Comparison of ENCODE assay signal across 8 cellular contexts in genomic region chr2:189441709-189442074, GRCh38. TPM values are rescaled to one million over a fixed set of nuclear protein-coding genes. Genes with fewer than 3 reads are reported as not detected.
DNase-seq lines count a peak whose midpoint lies in the region; ATAC-seq, FAIRE-seq and TF ChIP-seq lines count a peak whose summit lies in the region.

No MANE protein-coding gene starts in this region.

- no peak overlapping the region; the same call in none of the 2 replicates for H3K4me3 Mint-ChIP-seq in HFFc6

- ATAC-seq in A549 = peak; percentile 49 to 54; a peak in 5 of 6 replicates
- ATAC-seq in HG03571 (IDR thresholded peaks at IDR 0.05; ENCODE audit: unreplicated experiment) = no peak
- no peak for ATAC-seq in GM18868 (IDR thresholded peaks at IDR 0.05; ENCODE audit: unreplicated experiment)

- H3K27me3 ChIP-seq in keratinocyte (ENCODE audit: control insufficient read depth, extremely low read depth, insufficient read depth, low read length) = no peaks in the 10 kb centered on the region

- dilution Hi-C loops in keratinocyte (cut with MboI; ENCODE audit: extremely low pct_ligation_motif_present, low sequenced_read_pairs) = no loop called here

- H3K36me3 Mint-ChIP-seq in HFFc6 (ENCODE audit: low read depth) = no peaks in the 10 kb centered on the region; the same call in 1 of the 2 replicates

- H3K4me1 ChIP-seq in A549 = peaks cover 26% of the 10 kb centered on the region
- H3K4me1 ChIP-seq in keratinocyte (ENCODE audit: control insufficient read depth, extremely low read depth, insufficient read depth, low read length) = peaks cover 22% of the 10 kb centered on the region

- H3K4me2 ChIP-seq in A549 (peak overlapping the region; percentile 87), keratinocyte (ENCODE audit: control insufficient read depth, extremely low read depth, insufficient read depth, low read depth, low read length) (peak overlapping the region; percentile 76)

- H4K20me1 ChIP-seq in keratinocyte (ENCODE audit: control insufficient read depth, extremely low read depth, insufficient read depth, low read length) = no peaks in the 10 kb centered on the region

- H3K9me3 Mint-ChIP-seq in HFFc6 = no peaks in the 10 kb centered on the region

- H3K27me3 Mint-ChIP-seq in HFFc6 (ENCODE audit: insufficient read depth) = peaks cover 2% of the 10 kb centered on the region

- H3K27ac Mint-ChIP-seq in HFFc6 = peak overlapping the region; percentile 99

- 1% methylated on average over 12 of the region's 12 CpGs for WGBS in A549 (ENCODE audit: missing lambda C conversion rate)
- 0 to 1% (median 0%) methylated on average over 12 of the region's 12 CpGs for whole genome bisulfite sequencing in adipose tissue, 3 donors

- H3K27ac ChIP-seq in A549 (peak overlapping the region; percentile 83 to 97), adipose tissue (ENCODE audit: low read depth, low read length) (peak overlapping the region; percentile 12), keratinocyte (ENCODE audit: control insufficient read depth, insufficient read depth, low read length) (peak overlapping the region; percentile 92), substantia nigra (ENCODE audit: low read depth, low read length, poor library complexity, severe bottlenecking) (peak overlapping the region; percentile 88)

- H3K4me1 Mint-ChIP-seq in HFFc6 (ENCODE audit: low read depth) = peaks cover 16% of the 10 kb centered on the region

- peak in 1 of 2 experiments; percentile 21 for DNase-seq in A549 (ENCODE audit: low read depth in 1 of 2, low spot score in 1 of 2)
- DNase-seq in HFFc6 = no peak
- no peak for DNase-seq in keratinocyte (ENCODE audit: low read depth, low spot score)
- no peak for DNase-seq in substantia nigra (lab: John Stamatoyannopoulos, UW)
- no peak for DNase-seq in posterior vena cava (ENCODE audit: low spot score)

- no peak for TF ChIP-seq CTCF in A549 (IDR thresholded peaks at IDR 0.05)
- no peak for TF ChIP-seq CTCF in HFFc6 (IDR thresholded peaks at IDR 0.05)
- no peak for TF ChIP-seq CTCF in keratinocyte (optimal IDR thresholded peaks at IDR 0.05 in 1 of 3, IDR thresholded peaks at IDR 0.05 in 1 of 3, conservative IDR thresholded peaks at IDR 0.05 in 1 of 3; ENCODE audit: extremely low read depth in 1 of 3, insufficient read depth in 2 of 3, low read length in 3 of 3)

- H3K79me2 ChIP-seq in keratinocyte (ENCODE audit: control insufficient read depth, insufficient read depth, low read length) = peaks cover 55% of the 10 kb centered on the region

- intact Hi-C loops in posterior vena cava (cut with DNase I) = no loop called here

- H3K36me3 ChIP-seq in keratinocyte (ENCODE audit: control insufficient read depth in 2 of 2, extremely low read depth in 1 of 2, insufficient read depth in 2 of 2, low read length in 2 of 2) = no peaks in the 10 kb centered on the region

- H2AFZ ChIP-seq in keratinocyte (ENCODE audit: control insufficient read depth, low read length) = peak overlapping the region; percentile 90

- no peaks in the 10 kb centered on the region for H3K9me1 ChIP-seq in keratinocyte (ENCODE audit: control insufficient read depth, extremely low read depth, insufficient read depth, low read length)

- TF ChIP-seq POLR2A in A549 (IDR thresholded peaks at IDR 0.05; ENCODE audit: low read length) = no peak

- H3K4me3 ChIP-seq in A549 (peak overlapping the region; percentile 70), keratinocyte (ENCODE audit: control insufficient read depth in 2 of 3, extremely low read depth in 1 of 3, insufficient read depth in 2 of 3, low read depth in 1 of 3, low read length in 3 of 3) (peak overlapping the region; percentile 88 to 92 (median 91))

- CTCF ChIA-PET in A549 (lab: Yijun Ruan, JAX) = interaction anchor here (2.0 kb wide), 1 partner anchor 29 kb away, joined by 6 read pairs; no protein-coding TSS in a partner anchor

- POLR2A ChIA-PET in A549 (lab: Yijun Ruan, JAX) = interaction anchor here (2.1 kb wide), 1 partner anchor 139 kb away, joined by 12 read pairs; the partner anchor contains the start of gene SLC40A1

- H3K9me3 ChIP-seq in A549 (no peaks in the 10 kb centered on the region), keratinocyte (ENCODE audit: control insufficient read depth, low read depth, low read length) (no peaks in the 10 kb centered on the region)

- no peak for TF ChIP-seq EP300 in A549 (IDR thresholded peaks at IDR 0.05)

- FAIRE-seq in A549 (lab: Jason Lieb, UNC) (no peak), keratinocyte (lab: Jason Lieb, UNC) (peak; percentile 17)

- TF ChIP-seq RAD21 in A549 (conservative IDR thresholded peaks at IDR 0.05 in 1 of 2, IDR thresholded peaks at IDR 0.05 in 1 of 2) = no peak

- peak overlapping the region; percentile 89 for H3K9ac ChIP-seq in keratinocyte (ENCODE audit: control insufficient read depth, extremely low read depth, insufficient read depth, low read length)

TF ChIP-seq in A549, 52 proteins besides CTCF, POLR2A, EP300 and RAD21:
- TF ChIP-seq CHD2 (IDR thresholded peaks at IDR 0.05; ENCODE audit: low read length, partially characterized antibody) (no peak), EHF (CRISPR knock-in tag; IDR thresholded peaks at IDR 0.05) (no peak)
TF ChIP-seq in A549: peak in this region for 0.

RNA-seq across cellular contexts. Expression of gene WDR75, which starts 0.4 kb away (rescaled TPM):
- polyA plus RNA-seq in A549 (2011; rRNA removed) (122 and 152 TPM in 2 replicates), A549 (2017; fragmentation: RNase III; extraction: RNeasy Plus Mini Kit Qiagen cat#74134 plus additional on column Dnase treatment) (53.5 to 65.5 TPM (median 53.6 TPM) in 3 replicates), adipose tissue (10 to 100 TPM; 14.8 to 16.8 (median 16.6) TPM), keratinocyte (37.0 to 67.3 TPM (median 60.4 TPM) in 3 replicates)
- 20.2 and 20.8 TPM in 2 replicates for polyA plus RNA-seq in A549 (2012; cell fraction: cytosol; rRNA removed)
- polyA plus RNA-seq in A549 (2012; cell fraction: nucleus; rRNA removed) = 16.6 and 23.3 TPM in 2 replicates
- polyA minus RNA-seq in A549 (2011; rRNA and poly(A)+ RNA removed) = 61.5 and 124 TPM in 2 replicates
- 10 to 100 TPM; 28.9 to 35.7 (median 31.0) TPM for total RNA-seq in HFFc6 (2021; fragmentation: NEBNext Ultra II Directional; extraction: Animal tissue kit (Norgen Biotek cat#: 25700))
- 43.6 TPM for polyA plus RNA-seq in keratinocyte (2011; ENCODE audit: low read depth)
- polyA plus RNA-seq in keratinocyte (2011; cell fraction: cytosol; rRNA removed) = 19.1 and 41.5 TPM in 2 replicates
- 64.9 and 91.2 TPM in 2 replicates for polyA plus RNA-seq in keratinocyte (2011; cell fraction: nucleus; rRNA removed)
- polyA plus RNA-seq in keratinocyte (2012; ENCODE audit: low replicate concordance) = 26.1 and 29.0 TPM in 2 replicates
- polyA minus RNA-seq in keratinocyte = 41.1 to 66.3 TPM (median 56.1 TPM) in 3 replicates
- polyA minus RNA-seq in keratinocyte (2011; cell fraction: cytosol; rRNA and poly(A)+ RNA removed) = 16.3 TPM
- 62.7 and 77.6 TPM in 2 replicates for polyA minus RNA-seq in keratinocyte (2011; cell fraction: nucleus; rRNA and poly(A)+ RNA removed)
- 10 to 100 TPM; 27.3 to 28.3 TPM for total RNA-seq in posterior vena cava

Comparison
In these comparisons a context has a peak if more than half of its experiments do, and no peak if none do; other contexts are left out.
1. ATAC-seq: peak in A549 (2 of 2); none in HG03571 (single experiment) and GM18868 (single experiment).
2. H3K27ac ChIP-seq: peak in every context shown above with its lines; median percentile 92 in keratinocyte; 90 in A549; 88 in substantia nigra; 12 in adipose tissue.